Comparison of ENCODE assay signal across 8 cellular contexts in the genomic region with DNA sequence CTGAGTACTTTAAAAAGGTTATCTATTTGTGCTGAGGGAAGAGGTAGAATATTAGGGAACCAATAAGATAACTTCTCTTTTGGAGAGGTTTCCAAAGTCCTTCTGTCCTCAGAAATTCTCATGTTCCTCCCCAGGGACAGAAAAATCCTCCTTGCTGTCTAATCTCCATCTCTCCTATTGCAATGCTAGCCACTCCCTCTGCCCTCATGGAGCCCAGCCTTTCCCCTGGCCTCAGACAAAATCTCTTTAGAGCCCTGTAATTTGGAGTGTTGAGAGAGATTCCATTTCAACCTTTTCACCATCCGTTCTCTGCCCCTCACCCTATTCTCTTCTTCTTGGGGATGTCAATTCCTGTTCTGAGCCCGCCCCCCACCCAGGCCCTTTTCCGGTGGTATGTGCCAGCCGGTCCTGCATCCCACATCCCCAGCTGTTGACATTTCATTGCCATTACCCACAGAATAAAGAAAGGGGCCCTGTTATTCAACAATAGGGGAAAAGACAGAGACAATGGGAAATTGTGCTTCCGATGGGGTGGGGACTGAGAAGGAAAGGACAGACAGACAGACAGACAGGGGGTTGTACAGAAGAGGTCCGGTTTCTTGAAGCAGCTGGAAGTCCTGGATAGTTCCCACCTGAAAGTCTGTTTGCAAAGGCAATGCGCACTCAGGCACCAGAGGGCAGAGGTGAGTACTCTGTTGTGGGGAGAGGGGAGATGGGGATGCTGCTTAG. TPM values are rescaled to one million over a fixed set of nuclear protein-coding genes. Genes with fewer than 3 reads are reported as not detected.
A peak's percentile ranks its signal among the peaks of the same experiment; 100 is the strongest.
DNase-seq lines count a peak whose midpoint lies in the region; ATAC-seq, FAIRE-seq and TF ChIP-seq lines count a peak whose summit lies in the region.

A gene (plus strand): TSS at position 563 of the 729 bp plus-strand sequence. CDS start 4,076 bp downstream, outside the sequence.

- no peak for FAIRE-seq in GM12892 (lab: Jason Lieb, UNC)

- H3K36me3 Mint-ChIP-seq in activated T-cell treated with anti-CD3 and anti-CD28 coated beads, Interleukin-2, amount 50 U/mL, for 72 hours (ENCODE audit: insufficient read depth in 2 of 2) = no peaks in the 10 kb centered on the region
- no peaks in the 10 kb centered on the region for H3K36me3 Mint-ChIP-seq in activated T-cell treated with anti-CD3 and anti-CD28 coated beads, Interleukin-2, amount 50 U/mL, for 24 hours (ENCODE audit: low read depth)
- H3K36me3 Mint-ChIP-seq in chondrocyte (ENCODE audit: low read depth) = no peaks in the 10 kb centered on the region

- H3K4me3 Mint-ChIP-seq in activated T-cell treated with anti-CD3 and anti-CD28 coated beads, Interleukin-2, amount 50 U/mL, for 72 hours = no peak within 1 kb of the TSS
- H3K4me3 Mint-ChIP-seq in activated T-cell treated with anti-CD3 and anti-CD28 coated beads, Interleukin-2, amount 50 U/mL, for 24 hours = no peak within 1 kb of the TSS
- H3K4me3 Mint-ChIP-seq in chondrocyte (ENCODE audit: unreplicated experiment) = no peak within 1 kb of the TSS

- peak; percentile 15 to 33 for DNase-seq in activated T-cell treated with anti-CD3 and anti-CD28 coated beads, Interleukin-2, amount 50 U/mL, for 72 hours
- no peak for DNase-seq in activated T-cell treated with anti-CD3 and anti-CD28 coated beads, Interleukin-2, amount 50 U/mL, for 24 hours
- DNase-seq in NCI-H82 (lab: John Stamatoyannopoulos, UW) = peak; percentile 85
- DNase-seq in chondrocyte (ENCODE audit: low spot score) = no peak
- no peak for DNase-seq in psoas muscle
- DNase-seq in AG20443 (ENCODE audit: low spot score) = no peak
- DNase-seq in GM12892 (ENCODE audit: insufficient read length) = no peak

- H3K4me1 Mint-ChIP-seq in activated T-cell treated with anti-CD3 and anti-CD28 coated beads, Interleukin-2, amount 50 U/mL, for 72 hours (ENCODE audit: low read depth) = no peaks in the 10 kb centered on the region
- no peaks in the 10 kb centered on the region for H3K4me1 Mint-ChIP-seq in activated T-cell treated with anti-CD3 and anti-CD28 coated beads, Interleukin-2, amount 50 U/mL, for 24 hours (ENCODE audit: low read depth)
- H3K4me1 Mint-ChIP-seq in chondrocyte (ENCODE audit: low read depth) = peaks cover 24% of the 10 kb centered on the region

- no peak within 1 kb of the TSS for H3K4me3 ChIP-seq in psoas muscle

- no peaks in the 10 kb centered on the region for H3K36me3 ChIP-seq in psoas muscle (ENCODE audit: insufficient read depth in 1 of 2, low read depth in 1 of 2)

- H3K27me3 Mint-ChIP-seq in activated T-cell treated with anti-CD3 and anti-CD28 coated beads, Interleukin-2, amount 50 U/mL, for 72 hours (ENCODE audit: low read depth) = peaks cover 65% of the 10 kb centered on the region
- peaks cover 75% of the 10 kb centered on the region for H3K27me3 Mint-ChIP-seq in activated T-cell treated with anti-CD3 and anti-CD28 coated beads, Interleukin-2, amount 50 U/mL, for 24 hours
- H3K27me3 Mint-ChIP-seq in chondrocyte (ENCODE audit: low read depth) = peaks cover 38% of the 10 kb centered on the region

- peaks cover 0 to 50% (median 11%) of the 10 kb centered on the region in 3 donors for H3K27me3 ChIP-seq in psoas muscle (ENCODE audit: insufficient read depth in 3 of 3, low read length in 2 of 3)

- H3K4me1 ChIP-seq in psoas muscle = peaks cover 3% of the 10 kb centered on the region

- no peaks in the 10 kb centered on the region for H3K9me3 ChIP-seq in psoas muscle

- intact Hi-C loops in psoas muscle (cut with DNase I) = no loop called here

- no peak within 1 kb of the TSS for H3K27ac ChIP-seq in psoas muscle

- no peaks in the 10 kb centered on the region for H3K9me3 Mint-ChIP-seq in activated T-cell treated with anti-CD3 and anti-CD28 coated beads, Interleukin-2, amount 50 U/mL, for 72 hours
- H3K9me3 Mint-ChIP-seq in activated T-cell treated with anti-CD3 and anti-CD28 coated beads, Interleukin-2, amount 50 U/mL, for 24 hours = no peaks in the 10 kb centered on the region
- no peaks in the 10 kb centered on the region for H3K9me3 Mint-ChIP-seq in chondrocyte (ENCODE audit: low read depth)

- H3K27ac Mint-ChIP-seq in activated T-cell treated with anti-CD3 and anti-CD28 coated beads, Interleukin-2, amount 50 U/mL, for 72 hours = no peak within 1 kb of the TSS
- H3K27ac Mint-ChIP-seq in activated T-cell treated with anti-CD3 and anti-CD28 coated beads, Interleukin-2, amount 50 U/mL, for 24 hours = no peak within 1 kb of the TSS
- H3K27ac Mint-ChIP-seq in chondrocyte (ENCODE audit: unreplicated experiment) = no peak within 1 kb of the TSS

- ATAC-seq in activated T-cell treated with anti-CD3 and anti-CD28 coated beads, Interleukin-2, amount 50 U/mL, for 72 hours (replicated peaks in 1 of 2) = no peak
- ATAC-seq in psoas muscle = peak in 1 of 4 donors; percentile 21
- ATAC-seq in HG03354 (IDR thresholded peaks at IDR 0.05; ENCODE audit: poor library complexity, severe bottlenecking, unreplicated experiment) = no peak

- no peak for TF ChIP-seq POLR2A in GM12892 (IDR thresholded peaks at IDR 0.05; ENCODE audit: low read depth, low read length)

- 6 to 8% (median 8%) methylated on average over 7 of the region's 7 CpGs for WGBS in psoas muscle, 3 donors

- peak; percentile 57 for TF ChIP-seq CTCF in chondrocyte (IDR thresholded peaks at IDR 0.05)
- peak; percentile 13 for TF ChIP-seq CTCF in psoas muscle (IDR thresholded peaks at IDR 0.05)

RNA-seq across cellular contexts. Expression of the gene that starts here (rescaled TPM):
- under 1 TPM; 0.22 to 1.00 TPM for total RNA-seq in activated T-cell treated with anti-CD3 and anti-CD28 coated beads, Interleukin-2, amount 50 U/mL, for 72 hours
- total RNA-seq in chondrocyte (0.36 TPM in 1 of 3 replicates, not detected in the others), psoas muscle (1 to 10 TPM in 1 of 4 donors, under 1 TPM in 3; 0.28 to 2.2 (median 0.58) TPM)
- polyA plus RNA-seq in psoas muscle = under 1 TPM; 0.56 to 0.79 (median 0.61) TPM
- polyA plus RNA-seq in GM12892 (2012; ENCODE audit: missing spikeins) = not detected

Comparison
In these comparisons a context has a peak if more than half of its experiments do, and no peak if none do; other contexts are left out.
1. Peak in DNase-seq in activated T-cell treated with anti-CD3 and anti-CD28 coated beads, Interleukin-2, amount 50 U/mL, for 72 hours; RNA of the gene not detected or under 1 TPM.